ENCODE assay signal across 1 cellular context in the genomic region with DNA sequence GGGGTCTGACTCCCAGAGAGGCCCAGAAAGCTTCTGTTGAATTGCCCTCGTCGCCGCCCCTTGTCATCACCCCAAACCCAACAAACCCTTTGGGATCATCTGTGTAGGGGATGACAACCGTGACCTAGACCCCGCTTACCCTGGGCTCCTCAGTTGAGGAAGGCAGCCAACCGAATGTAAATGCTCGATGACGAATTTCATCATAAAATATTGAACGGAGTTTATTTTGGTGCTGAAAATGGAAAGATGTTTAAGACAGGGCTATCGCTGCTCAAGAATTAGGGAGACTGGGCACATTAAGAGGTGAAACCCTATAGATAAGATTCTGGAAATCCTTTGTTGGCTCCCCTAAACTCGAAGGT.
TF ChIP-seq lines count a peak whose summit lies in the region.

No MANE protein-coding gene starts in this region.

TF ChIP-seq in endothelial cell of umbilical vein, 7 proteins besides CTCF, POLR2A, EP300 and RAD21:
- TF ChIP-seq EZH2 (IDR thresholded peaks at IDR 0.05; ENCODE audit: borderline replicate concordance, low read depth, low read length, severe bottlenecking) (no peak), JUN (IDR thresholded peaks at IDR 0.05; ENCODE audit: borderline replicate concordance, insufficient read depth, insufficient read length, low read depth) (no peak), POLR2AphosphoS5 (IDR thresholded peaks at IDR 0.05; ENCODE audit: insufficient read depth, low read depth, low read length) (no peak), GATA2 (IDR thresholded peaks at IDR 0.05; ENCODE audit: insufficient read depth, insufficient read length, low read depth, low read length) (no peak), FOS (IDR thresholded peaks at IDR 0.05; ENCODE audit: borderline replicate concordance, insufficient read depth, low read length) (no peak)
